27 cellular contexts compared by ENCODE assay signal in genomic region chr10:83489161-83489560, GRCh38.
"Had no signal": no experiment of that assay in that cellular context is flagged by ENCODE, and none has a peak within 500 bp of the region (broad histone marks: within the 10 kb centered on the region; RNA-seq: fewer than 3 reads in every experiment).

No MANE protein-coding gene starts in this region.

- ATAC-seq: effector memory CD8-positive, alpha-beta T cell; esophagus mucosa; foreskin keratinocyte; gastrocnemius medialis; gastroesophageal sphincter; heart left ventricle; heart right ventricle had no signal

- H3K27ac ChIP-seq: colonic mucosa, coronary artery, dorsolateral prefrontal cortex, epithelial cell of prostate, esophagus muscularis mucosa, esophagus squamous epithelium, foreskin keratinocyte, gastrocnemius medialis, gastroesophageal sphincter, heart left ventricle, heart right ventricle had no signal

- DNase-seq: colonic mucosa; cortex of kidney; dermis blood vessel endothelial cell; dorsolateral prefrontal cortex; effector CD4-positive, alpha-beta T cell; effector CD8-positive, alpha-beta T cell; effector memory CD4-positive, alpha-beta T cell; effector memory CD8-positive, alpha-beta T cell; endodermal cell; erythroblast; esophagus squamous epithelium; foreskin fibroblast; foreskin keratinocyte; foreskin melanocyte; gastrocnemius medialis; glutamatergic neuron; head of caudate nucleus; heart left ventricle; heart right ventricle had no signal

- H3K36me3 ChIP-seq: colonic mucosa, esophagus muscularis mucosa, esophagus squamous epithelium, gastrocnemius medialis, gastroesophageal sphincter, heart left ventricle, heart right ventricle had no signal

- H3K4me3 ChIP-seq: colonic mucosa, coronary artery, dorsolateral prefrontal cortex, esophagus muscularis mucosa, esophagus squamous epithelium, gastrocnemius medialis, gastroesophageal sphincter, heart left ventricle, heart right ventricle had no signal

- FAIRE-seq: colon, endothelial cell of umbilical vein, frontal cortex had no signal

- H3K4me1 ChIP-seq: colonic mucosa, esophagus muscularis mucosa, esophagus squamous epithelium, foreskin keratinocyte, gastrocnemius medialis, gastroesophageal sphincter, heart left ventricle, heart right ventricle had no signal

- H3K27me3 ChIP-seq: colonic mucosa, dorsolateral prefrontal cortex, esophagus muscularis mucosa, esophagus squamous epithelium, foreskin keratinocyte, gastrocnemius medialis, gastroesophageal sphincter, heart left ventricle, heart right ventricle had no signal

- H3K9me3 ChIP-seq: colonic mucosa, esophagus muscularis mucosa, esophagus squamous epithelium, gastrocnemius medialis, gastroesophageal sphincter, heart left ventricle had no signal
